8 cellular contexts compared by ENCODE assay signal in genomic region chr7:32494946-32495297, GRCh38. TPM values are rescaled to one million over a fixed set of nuclear protein-coding genes. Genes with fewer than 3 reads are reported as not detected.
A peak's percentile ranks its signal among the peaks of the same experiment; 100 is the strongest.
DNase-seq lines count a peak whose midpoint lies in the region; ATAC-seq and TF ChIP-seq lines count a peak whose summit lies in the region.

No MANE protein-coding gene starts in this region.

- peak overlapping the region; percentile 83 for H3K4me2 ChIP-seq in Loucy (ENCODE audit: low read depth, low read length, poor library complexity, severe bottlenecking)
- H3K4me2 ChIP-seq in neural cell (ENCODE audit: low read length), result peak overlapping the region; percentile 68

- TF ChIP-seq RAD21 in neural cell (conservative IDR thresholded peaks at IDR 0.05), result no peak

- peaks cover 19% of the 10 kb centered on the region for H4K20me1 ChIP-seq in Loucy (ENCODE audit: insufficient read depth, low read length, poor library complexity, severe bottlenecking)
- H4K20me1 ChIP-seq in neural cell (ENCODE audit: insufficient read depth), result no peaks in the 10 kb centered on the region

- H3K4me3 Mint-ChIP-seq in effector memory CD8-positive, alpha-beta T cell, result peak overlapping the region; percentile 85 to 94

- H3K27ac Mint-ChIP-seq in effector memory CD8-positive, alpha-beta T cell, result peak overlapping the region; percentile 94 to 97

- no peaks in the 10 kb centered on the region for H3K9me2 ChIP-seq in Loucy (replicated peaks; ENCODE audit: low read depth, low read length)
- H3K9me2 ChIP-seq in neural cell (ENCODE audit: insufficient read depth, low read length), result no peaks in the 10 kb centered on the region

- peaks cover 29 to 34% of the 10 kb centered on the region in 2 donors for H3K4me1 Mint-ChIP-seq in effector memory CD8-positive, alpha-beta T cell (ENCODE audit: low read depth in 2 of 2)

- H3K79me2 ChIP-seq in Loucy (ENCODE audit: insufficient read depth, low read length), result peaks cover 51% of the 10 kb centered on the region
- H3K79me2 ChIP-seq in neural cell (replicated peaks; ENCODE audit: insufficient read depth, low read length), result peaks cover 31% of the 10 kb centered on the region

- H3K9me3 ChIP-seq in BE2C (no peaks in the 10 kb centered on the region), Loucy (ENCODE audit: insufficient read depth, low read depth, low read length) (no peaks in the 10 kb centered on the region), neural cell (ENCODE audit: low read length) (no peaks in the 10 kb centered on the region)

- peak overlapping the region; percentile 89 for H3K4me3 ChIP-seq in BE2C (ENCODE audit: low read depth, low read length)
- H3K4me3 ChIP-seq in Loucy (ENCODE audit: low read length, poor library complexity, severe bottlenecking), result peak overlapping the region; percentile 98
- H3K4me3 ChIP-seq in neural cell (ENCODE audit: low read length), result peak overlapping the region; percentile 98

- no peak for TF ChIP-seq EP300 in neural cell (conservative IDR thresholded peaks at IDR 0.05; ENCODE audit: poor library complexity, severe bottlenecking)

- H3K27me3 Mint-ChIP-seq in effector memory CD8-positive, alpha-beta T cell, result no peaks in the 10 kb centered on the region

- DNase-seq in BE2C (no peak), NCI-H2029 treated with DMSO at 0.1 percent for 48 hours (lab: John Stamatoyannopoulos, UW) (no peak), DMS53 treated with DMSO at 0.1 percent for 48 hours (lab: John Stamatoyannopoulos, UW; ENCODE audit: unreplicated experiment) (no peak), COLO829 (ENCODE audit: low spot score) (no peak)
- DNase-seq in effector memory CD8-positive, alpha-beta T cell, result no peak

- H3K4me1 ChIP-seq in BE2C (no peaks in the 10 kb centered on the region; the same call in 1 of the 2 replicates), Loucy (ENCODE audit: insufficient read depth, low read length, poor library complexity, severe bottlenecking) (peaks cover 18% of the 10 kb centered on the region)

- H3K36me3 ChIP-seq in BE2C, result peaks cover 7% of the 10 kb centered on the region
- H3K36me3 ChIP-seq in Loucy (ENCODE audit: insufficient read depth, low read length), result no peaks in the 10 kb centered on the region
- H3K36me3 ChIP-seq in neural cell (ENCODE audit: insufficient read depth, low read length), result no peaks in the 10 kb centered on the region

- H3K27me3 ChIP-seq in BE2C (no peaks in the 10 kb centered on the region), Loucy (ENCODE audit: insufficient read depth, low read length, poor library complexity, severe bottlenecking) (no peaks in the 10 kb centered on the region), neural cell (ENCODE audit: insufficient read depth, low read depth, low read length) (no peaks in the 10 kb centered on the region)

- H3F3A ChIP-seq in Loucy (ENCODE audit: low read depth) (peaks cover 4% of the 10 kb centered on the region), neural cell (ENCODE audit: insufficient read depth, low read length, poor library complexity, severe bottlenecking) (no peaks in the 10 kb centered on the region)

- no peaks in the 10 kb centered on the region for H3K9me3 Mint-ChIP-seq in effector memory CD8-positive, alpha-beta T cell

- peaks cover 30% of the 10 kb centered on the region for H3K36me3 Mint-ChIP-seq in effector memory CD8-positive, alpha-beta T cell (ENCODE audit: insufficient read depth)

- TF ChIP-seq CTCF in BE2C (IDR thresholded peaks at IDR 0.05; ENCODE audit: low read depth, low read length) (no peak), Loucy (conservative IDR thresholded peaks at IDR 0.05; ENCODE audit: low read length) (no peak), neural cell (IDR thresholded peaks at IDR 0.05; ENCODE audit: poor library complexity, severe bottlenecking) (no peak)

- H3K9ac ChIP-seq in Loucy (ENCODE audit: low read depth, low read length, poor library complexity, severe bottlenecking) (peak overlapping the region; percentile 76), neural cell (ENCODE audit: low read length) (peak overlapping the region; percentile 65)

- H2AFZ ChIP-seq in Loucy (ENCODE audit: low read length), result peak overlapping the region; percentile 84
- peak overlapping the region; percentile 91 for H2AFZ ChIP-seq in neural cell (ENCODE audit: low read depth, low read length)

- peak; percentile 9 for ATAC-seq in GM21367 (IDR thresholded peaks at IDR 0.05; ENCODE audit: unreplicated experiment)
- no peak for ATAC-seq in effector memory CD8-positive, alpha-beta T cell (replicated peaks)

- peak overlapping the region; percentile 68 for H3K27ac ChIP-seq in neural cell (ENCODE audit: low read length)

TF ChIP-seq in neural cell, 6 proteins besides CTCF, POLR2A, EP300 and RAD21:
- TF ChIP-seq MXI1 (conservative IDR thresholded peaks at IDR 0.05; ENCODE audit: poor library complexity, severe bottlenecking) (no peak), SMC3 (conservative IDR thresholded peaks at IDR 0.05; ENCODE audit: poor library complexity) (no peak), POLR2AphosphoS5 (IDR thresholded peaks at IDR 0.05) (no peak), REST (IDR thresholded peaks at IDR 0.05; ENCODE audit: borderline replicate concordance) (no peak), EZH2 (IDR thresholded peaks at IDR 0.05; ENCODE audit: borderline replicate concordance, insufficient read depth, low read length, poor library complexity, severe bottlenecking) (no peak), TAF1 (IDR thresholded peaks at IDR 0.05; ENCODE audit: low read depth) (no peak)

RNA-seq across cellular contexts. Expression of gene AVL9, which starts 0.4 kb away (rescaled TPM):
- polyA plus RNA-seq in BE2C (2012; ENCODE audit: insufficient read depth, insufficient read length, low read depth), result 12.4 TPM
- 47.2 and 63.2 TPM in 2 replicates for polyA plus RNA-seq in neural cell
- polyA minus RNA-seq in neural cell, result 85.7 and 94.6 TPM in 2 replicates

RNA-seq across cellular contexts. Expression of gene LSM5, which starts 4.7 kb away (rescaled TPM):
- 127 TPM for polyA plus RNA-seq in BE2C (2012; ENCODE audit: insufficient read depth, insufficient read length, low read depth)
- 90.5 and 100 TPM in 2 replicates for polyA plus RNA-seq in neural cell
- 37.7 and 39.0 TPM in 2 replicates for polyA minus RNA-seq in neural cell
